9 cellular contexts compared by ENCODE assay signal in genomic region chr2:61535449-61535848, GRCh38. TPM values are rescaled to one million over a fixed set of nuclear protein-coding genes. Genes with fewer than 3 reads are reported as not detected.
A peak's percentile ranks its signal among the peaks of the same experiment; 100 is the strongest.
DNase-seq lines count a peak whose midpoint lies in the region; ATAC-seq and TF ChIP-seq lines count a peak whose summit lies in the region.
"Had no signal": no experiment of that assay in that cellular context is flagged by ENCODE, and none has a peak within 500 bp of the region (broad histone marks: within the 10 kb centered on the region; RNA-seq: fewer than 3 reads in every experiment).

No MANE protein-coding gene starts in this region.

- peak overlapping the region; percentile 77 for H3K4me3 ChIP-seq in HAP-1
- H3K4me3 ChIP-seq in WERI-Rb-1 (ENCODE audit: low read depth, low read length) = peak overlapping the region; percentile 99
- H3K4me3 ChIP-seq in skin epidermis = peak overlapping the region in 6 of 7 experiments; percentile 64 to 87 (median 75)

- in situ Hi-C loops in HAP-1 (cut with MboI; ENCODE audit: low sequenced_read_pairs) = loop anchor here (10.0 kb wide), 1 partner anchor 129 kb away; no protein-coding TSS in a partner anchor

- H3K4me1 ChIP-seq in HAP-1 (peaks cover 48% of the 10 kb centered on the region), foreskin keratinocyte (peaks cover 34% of the 10 kb centered on the region)

- H3K9me3 ChIP-seq in HAP-1 = no peaks in the 10 kb centered on the region
- no peaks in the 10 kb centered on the region for H3K9me3 ChIP-seq in WERI-Rb-1 (ENCODE audit: severe bottlenecking)

- TF ChIP-seq CTCF in WERI-Rb-1 (IDR thresholded peaks at IDR 0.05; ENCODE audit: low read depth, low read length) (no peak), foreskin keratinocyte (conservative IDR thresholded peaks at IDR 0.05) (no peak)

- ATAC-seq in foreskin keratinocyte (no peak), HG02798 (IDR thresholded peaks at IDR 0.05; ENCODE audit: poor library complexity, unreplicated experiment) (no peak)

- peaks cover 38% of the 10 kb centered on the region for H3K36me3 ChIP-seq in HAP-1 (replicated peaks)
- H3K36me3 ChIP-seq in WERI-Rb-1 = peaks cover 44% of the 10 kb centered on the region

- DNase-seq in HAP-1 (ENCODE audit: low spot score in 2 of 2) (peak in 1 of 2 experiments; percentile 27), WERI-Rb-1 (no peak), foreskin keratinocyte (no peak), epidermal melanocyte (ENCODE audit: insufficient read length, low spot score) (no peak), medulla oblongata (ENCODE audit: extremely low spot score) (no peak), DMS153 (lab: John Stamatoyannopoulos, UW) (no peak)
- DNase-seq: activated CD4-positive, CD25-positive, alpha-beta regulatory T cell treated with anti-CD3 and anti-CD28 coated beads, Interleukin-2, amount 50 U/mL, for 72 hours had no signal

- H3K27me3 ChIP-seq in HAP-1 (ENCODE audit: low read depth) (no peaks in the 10 kb centered on the region), WERI-Rb-1 (ENCODE audit: insufficient read depth, low read depth, severe bottlenecking) (no peaks in the 10 kb centered on the region), foreskin keratinocyte (no peaks in the 10 kb centered on the region)

- H3K27ac ChIP-seq in WERI-Rb-1 (no peak overlapping the region), foreskin keratinocyte (peak overlapping the region; percentile 7), skin epidermis (peak overlapping the region in 14 of 21 experiments; percentile 51 to 99 (median 96))

RNA-seq across cellular contexts. Expression of gene XPO1, which starts 2.7 kb away (rescaled TPM):
- total RNA-seq in foreskin keratinocyte = 148 and 156 TPM in 2 replicates
- 47.0 and 58.9 TPM in 2 replicates for polyA plus RNA-seq in foreskin keratinocyte
